ENCODE assay signal across 8 cellular contexts in the genomic region with DNA sequence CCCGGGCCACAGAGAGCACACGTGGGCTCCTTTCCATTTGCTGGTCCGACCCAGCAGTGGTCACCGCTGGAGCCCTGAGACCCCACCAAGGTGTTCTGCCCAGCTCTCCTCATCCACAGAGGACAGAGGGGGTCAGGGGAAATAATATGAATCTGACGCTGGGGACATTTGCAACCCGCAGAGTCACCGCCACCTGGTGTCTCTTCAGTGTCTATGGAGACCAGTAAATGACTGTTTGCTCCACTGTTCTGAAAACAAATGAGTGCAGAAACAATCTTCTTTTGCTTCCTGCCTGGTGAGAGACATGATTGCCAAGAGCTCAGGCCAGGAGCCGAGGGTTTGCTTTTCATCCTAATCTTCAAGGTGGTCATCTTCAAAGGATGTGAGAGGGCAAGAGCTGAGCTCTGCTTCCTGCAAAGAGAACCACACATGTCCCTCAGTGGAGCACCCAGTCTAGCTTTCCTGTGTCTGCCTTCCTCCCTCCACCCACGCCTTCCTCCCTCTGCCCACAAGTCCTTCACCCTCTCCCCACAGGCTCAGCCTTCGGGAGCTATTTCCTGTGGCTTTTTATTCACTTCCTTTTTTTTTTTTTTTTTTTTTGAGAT. TPM values are rescaled to one million over a fixed set of nuclear protein-coding genes. Genes with fewer than 3 reads are reported as not detected.
DNase-seq lines count a peak whose midpoint lies in the region; ATAC-seq and TF ChIP-seq lines count a peak whose summit lies in the region.

No MANE protein-coding gene starts in this region.

- TF ChIP-seq CTCF in prostate gland (IDR thresholded peaks at IDR 0.05) = no peak

- peaks cover 42% of the 10 kb centered on the region for H3K4me1 ChIP-seq in CD8-positive, alpha-beta memory T cell (ENCODE audit: insufficient read depth, low read length)
- no peaks in the 10 kb centered on the region for H3K4me1 ChIP-seq in prostate gland (replicated peaks)

- no peaks in the 10 kb centered on the region for H3K36me3 ChIP-seq in CD8-positive, alpha-beta memory T cell (ENCODE audit: insufficient read depth, low read length)
- no peaks in the 10 kb centered on the region for H3K36me3 ChIP-seq in prostate gland

- CTCF ChIA-PET in CD8-positive, alpha-beta memory T cell (lab: Charles Lee) = interaction anchor here (0.6 to 4.2 kb wide), 13 partner anchors 12 to 658 kb away, joined by 3 to 227 read pairs (median 27); partner anchors contain the start of genes KLHDC4 and SLC7A5

- peak overlapping the region; percentile 71 to 99 (median 94) for H3K27ac Mint-ChIP-seq in CD8-positive, alpha-beta memory T cell
- peak overlapping the region; percentile 96 for H3K27ac Mint-ChIP-seq in natural killer cell treated with Interleukin-12 subunit alpha and Interleukin-12 subunit beta and Interleukin-15 and Interleukin-18, amount 100 ng/mL, for 72 hours

- DNase-seq in CD8-positive, alpha-beta memory T cell = peak; percentile 20 to 59 (median 44)
- DNase-seq in SIG-M5 treated with dmso at 0.1 percent for 504 hours (lab: John Stamatoyannopoulos, UW; ENCODE audit: unreplicated experiment) (peak; percentile 95), retina (no peak), ureter (ENCODE audit: low spot score) (no peak), prostate gland (ENCODE audit: low spot score) (no peak)
- DNase-seq in natural killer cell treated with Interleukin-12 subunit alpha and Interleukin-12 subunit beta and Interleukin-15 and Interleukin-18, amount 100 ng/mL, for 72 hours (ENCODE audit: low spot score) = peak; percentile 88

- H3K4me3 Mint-ChIP-seq in CD8-positive, alpha-beta memory T cell = peak overlapping the region; percentile 34 to 81 (median 72)
- H3K4me3 Mint-ChIP-seq in natural killer cell treated with Interleukin-12 subunit alpha and Interleukin-12 subunit beta and Interleukin-15 and Interleukin-18, amount 100 ng/mL, for 72 hours = peak overlapping the region; percentile 80

- 82% methylated on average over 10 of the region's 10 CpGs for WGBS in prostate gland

- peaks cover 30 to 39% (median 36%) of the 10 kb centered on the region in 3 donors for H3K4me1 Mint-ChIP-seq in CD8-positive, alpha-beta memory T cell
- peaks cover 31 to 36% of the 10 kb centered on the region in 2 donors for H3K4me1 Mint-ChIP-seq in natural killer cell treated with Interleukin-12 subunit alpha and Interleukin-12 subunit beta and Interleukin-15 and Interleukin-18, amount 100 ng/mL, for 72 hours (ENCODE audit: low read depth in 2 of 2)

- peak overlapping the region; percentile 39 for H3K27ac ChIP-seq in CD8-positive, alpha-beta memory T cell (ENCODE audit: low read depth, low read length)
- H3K27ac ChIP-seq in angular gyrus (ENCODE audit: low read depth, low read length) (peak overlapping the region; percentile 48), prostate gland (no peak overlapping the region)

- POLR2A ChIA-PET in CD8-positive, alpha-beta memory T cell (lab: Charles Lee) = interaction anchor here (0.6 to 2.1 kb wide), 3 partner anchors 19 to 91 kb away, joined by 3 to 17 read pairs (median 3); partner anchors contain the start of gene SLC7A5

- H3K36me3 Mint-ChIP-seq in CD8-positive, alpha-beta memory T cell = no peaks in the 10 kb centered on the region
- H3K36me3 Mint-ChIP-seq in natural killer cell treated with Interleukin-12 subunit alpha and Interleukin-12 subunit beta and Interleukin-15 and Interleukin-18, amount 100 ng/mL, for 72 hours = no peaks in the 10 kb centered on the region

- H3K4me3 ChIP-seq in CD8-positive, alpha-beta memory T cell (ENCODE audit: low read length) = no peak overlapping the region
- H3K4me3 ChIP-seq in prostate gland = no peak overlapping the region

- TF ChIP-seq POLR2A in prostate gland (IDR thresholded peaks at IDR 0.05) = no peak

- peaks cover 0 to 7% of the 10 kb centered on the region in 2 donors for H3K27me3 Mint-ChIP-seq in CD8-positive, alpha-beta memory T cell
- no peaks in the 10 kb centered on the region for H3K27me3 Mint-ChIP-seq in natural killer cell treated with Interleukin-12 subunit alpha and Interleukin-12 subunit beta and Interleukin-15 and Interleukin-18, amount 100 ng/mL, for 72 hours

- no peaks in the 10 kb centered on the region for H3K27me3 ChIP-seq in CD8-positive, alpha-beta memory T cell (ENCODE audit: insufficient read depth, low read length, poor library complexity, severe bottlenecking)
- no peaks in the 10 kb centered on the region for H3K27me3 ChIP-seq in prostate gland (replicated peaks; ENCODE audit: insufficient read depth)

- peak; percentile 29 for ATAC-seq in HG02885 (IDR thresholded peaks at IDR 0.05; ENCODE audit: poor library complexity, unreplicated experiment)
- ATAC-seq in natural killer cell treated with Interleukin-12 subunit alpha and Interleukin-12 subunit beta and Interleukin-15 and Interleukin-18, amount 100 ng/mL, for 72 hours = peak; percentile 45 to 69

- no peaks in the 10 kb centered on the region for H3K9me3 ChIP-seq in CD8-positive, alpha-beta memory T cell (ENCODE audit: low read length)
- H3K9me3 ChIP-seq in prostate gland = no peaks in the 10 kb centered on the region

- no peaks in the 10 kb centered on the region for H3K9me3 Mint-ChIP-seq in CD8-positive, alpha-beta memory T cell
- no peaks in the 10 kb centered on the region for H3K9me3 Mint-ChIP-seq in natural killer cell treated with Interleukin-12 subunit alpha and Interleukin-12 subunit beta and Interleukin-15 and Interleukin-18, amount 100 ng/mL, for 72 hours

- intact Hi-C loops in prostate gland (cut with DNase I) = loop anchor here (1.0 kb wide), 1 partner anchor 91 kb away; no protein-coding TSS in a partner anchor

RNA-seq across cellular contexts. Expression of gene KLHDC4, which starts 14.7 kb away (rescaled TPM):
- total RNA-seq in CD8-positive, alpha-beta memory T cell = 10 to 100 TPM; 71.5 to 77.3 TPM
- 35.5 TPM for polyA plus RNA-seq in CD8-positive, alpha-beta memory T cell
- total RNA-seq in natural killer cell treated with Interleukin-12 subunit alpha and Interleukin-12 subunit beta and Interleukin-15 and Interleukin-18, amount 100 ng/mL, for 72 hours = 100 to 1,000 TPM in 1 of 2 donors, 10 to 100 TPM in 1; 71.0 to 188 TPM
- total RNA-seq in ureter (63.2 TPM), prostate gland (10 to 100 TPM; 28.2 to 56.4 TPM)

Comparison
In these comparisons a context has a peak if more than half of its experiments do, and no peak if none do; other contexts are left out.
1. DNase-seq: peak in CD8-positive, alpha-beta memory T cell (5 of 5), SIG-M5 treated with dmso at 0.1 percent for 504 hours (single experiment) and natural killer cell treated with Interleukin-12 subunit alpha and Interleukin-12 subunit beta and Interleukin-15 and Interleukin-18, amount 100 ng/mL, for 72 hours (single experiment); none in retina (single experiment), ureter (single experiment) and prostate gland (single experiment).
2. H3K27ac ChIP-seq: peak in CD8-positive, alpha-beta memory T cell (single experiment) and angular gyrus (single experiment); none in prostate gland (0 of 2).